In genomic region chrX:124239911-124240310, GRCh38 we compare ENCODE assay signal across 8 cellular contexts.
DNase-seq lines count a peak whose midpoint lies in the region; ATAC-seq and TF ChIP-seq lines count a peak whose summit lies in the region.
"Had no signal": no experiment of that assay in that cellular context is flagged by ENCODE, and none has a peak within 500 bp of the region (broad histone marks: within the 10 kb centered on the region; RNA-seq: fewer than 3 reads in every experiment).

No MANE protein-coding gene starts in this region.

- H3K4me1 ChIP-seq in psoas muscle = no peaks in the 10 kb centered on the region

- intact Hi-C loops in Right ventricle myocardium inferior (cut with DNase I) (no loop called here), psoas muscle (cut with DNase I) (loop anchor here in 1 of 2 donors (10.0 kb wide), 1 partner anchor 55 kb away; no protein-coding TSS in a partner anchor)

- no peak overlapping the region for H3K4me3 ChIP-seq in psoas muscle

- peak overlapping the region; percentile 75 for H3K27ac Mint-ChIP-seq in activated CD4-positive, alpha-beta T cell treated with anti-CD3 and anti-CD28 coated beads, Interleukin-2, amount 10 ng/mL, durations not matched to agents 7 days and 5 days

- no peaks in the 10 kb centered on the region for H3K36me3 Mint-ChIP-seq in activated CD4-positive, alpha-beta T cell treated with anti-CD3 and anti-CD28 coated beads, Interleukin-2, amount 10 ng/mL, durations not matched to agents 7 days and 5 days (ENCODE audit: low read depth)

- peaks cover 46% of the 10 kb centered on the region for H3K4me1 Mint-ChIP-seq in activated CD4-positive, alpha-beta T cell treated with anti-CD3 and anti-CD28 coated beads, Interleukin-2, amount 10 ng/mL, durations not matched to agents 7 days and 5 days

- TF ChIP-seq CTCF in psoas muscle (IDR thresholded peaks at IDR 0.05) = no peak

- POLR2A ChIA-PET in activated CD4-positive, alpha-beta T cell treated with anti-CD3 and anti-CD28 coated beads, Interleukin-2, amount 10 ng/mL, durations not matched to agents 7 days and 5 days (lab: Charles Lee) = interaction anchor here (0.6 kb wide), 1 partner anchor 38 kb away, joined by 4 read pairs; no protein-coding TSS in a partner anchor

- H3K9me3 Mint-ChIP-seq in activated CD4-positive, alpha-beta T cell treated with anti-CD3 and anti-CD28 coated beads, Interleukin-2, amount 10 ng/mL, durations not matched to agents 7 days and 5 days = no peaks in the 10 kb centered on the region

- DNase-seq in activated CD4-positive, alpha-beta T cell treated with anti-CD3 and anti-CD28 coated beads, Interleukin-2, amount 10 ng/mL, durations not matched to agents 7 days and 5 days = peak; percentile 56
- DNase-seq in stimulated activated CD4-positive, alpha-beta T cell treated with anti-CD3 and anti-CD28 coated beads, TNF-alpha, amount 100 ng/mL, for 24 hours (ENCODE audit: low read depth in 3 of 3) = peak in 2 of 3 experiments; percentile 26 to 35
- DNase-seq in NCI-H226 (no peak), Right ventricle myocardium inferior (ENCODE audit: missing footprints) (no peak), psoas muscle (no peak)
- DNase-seq: NCI-H345 had no signal

- whole genome bisulfite sequencing in psoas muscle, 3 donors = 55 to 83% (median 68%) methylated on average over 6 of the region's 6 CpGs

- peak; percentile 90 for ATAC-seq in GM19395 (IDR thresholded peaks at IDR 0.05; ENCODE audit: unreplicated experiment)
- peak; percentile 92 for ATAC-seq in HG02943 (IDR thresholded peaks at IDR 0.05; ENCODE audit: low read depth, unreplicated experiment)
- ATAC-seq in Right ventricle myocardium inferior = no peak
- no peak for ATAC-seq in psoas muscle

- H3K36me3 ChIP-seq in psoas muscle (ENCODE audit: insufficient read depth in 1 of 2, low read depth in 1 of 2) = no peaks in the 10 kb centered on the region

- peak overlapping the region; percentile 49 for H3K4me3 Mint-ChIP-seq in activated CD4-positive, alpha-beta T cell treated with anti-CD3 and anti-CD28 coated beads, Interleukin-2, amount 10 ng/mL, durations not matched to agents 7 days and 5 days

- H3K27ac ChIP-seq in psoas muscle = no peak overlapping the region

- peaks cover 0 to 13% (median 0%) of the 10 kb centered on the region in 3 donors for H3K27me3 ChIP-seq in psoas muscle (ENCODE audit: insufficient read depth in 3 of 3, low read length in 2 of 3)

- H3K9me3 ChIP-seq in psoas muscle = no peaks in the 10 kb centered on the region

- CTCF ChIA-PET in activated CD4-positive, alpha-beta T cell treated with anti-CD3 and anti-CD28 coated beads, Interleukin-2, amount 10 ng/mL, durations not matched to agents 7 days and 5 days (lab: Charles Lee) = interaction anchor here (1.1 kb wide), 1 partner anchor 11 kb away, joined by 3 read pairs; no protein-coding TSS in a partner anchor

- no peaks in the 10 kb centered on the region for H3K27me3 Mint-ChIP-seq in activated CD4-positive, alpha-beta T cell treated with anti-CD3 and anti-CD28 coated beads, Interleukin-2, amount 10 ng/mL, durations not matched to agents 7 days and 5 days

Comparison
In these comparisons a context has a peak if more than half of its experiments do, and no peak if none do; other contexts are left out.
1. ATAC-seq: peak in GM19395 (single experiment) and HG02943 (single experiment); none in Right ventricle myocardium inferior (single experiment) and psoas muscle (0 of 4).
2. DNase-seq: peak in activated CD4-positive, alpha-beta T cell treated with anti-CD3 and anti-CD28 coated beads, Interleukin-2, amount 10 ng/mL, durations not matched to agents 7 days and 5 days (single experiment) and stimulated activated CD4-positive, alpha-beta T cell treated with anti-CD3 and anti-CD28 coated beads, TNF-alpha, amount 100 ng/mL, for 24 hours (2 of 3); none in NCI-H226 (single experiment), Right ventricle myocardium inferior (single experiment) and psoas muscle (0 of 2).